15 cellular contexts compared by ENCODE assay signal in genomic region chr1:214027498-214027897, GRCh38. TPM values are rescaled to one million over a fixed set of nuclear protein-coding genes. Genes with fewer than 3 reads are reported as not detected.
DNase-seq lines count a peak whose midpoint lies in the region; ATAC-seq and TF ChIP-seq lines count a peak whose summit lies in the region.
"Had no signal": no experiment of that assay in that cellular context is flagged by ENCODE, and none has a peak within 500 bp of the region (broad histone marks: within the 10 kb centered on the region; RNA-seq: fewer than 3 reads in every experiment).

No MANE protein-coding gene starts in this region.

- peak overlapping the region; percentile 3 for H3K27ac Mint-ChIP-seq in nephron progenitor cell

- H3K36me3 Mint-ChIP-seq in nephron progenitor cell (ENCODE audit: low read depth): peaks cover 42% of the 10 kb centered on the region

- no peaks in the 10 kb centered on the region for H3K9me3 Mint-ChIP-seq in nephron progenitor cell

- H3K27ac ChIP-seq in left ventricle myocardium inferior (replicated peaks) (peak overlapping the region; percentile 95), dorsolateral prefrontal cortex (peak overlapping the region in 44 of 59 donors; percentile 1 to 85 (median 60)), thyroid gland (peak overlapping the region; percentile 30 to 72 (median 47))
- H3K27ac ChIP-seq: PC-9 had no signal

- H3K36me3 ChIP-seq in left ventricle myocardium inferior (no peaks in the 10 kb centered on the region), thyroid gland (no peaks in the 10 kb centered on the region)

- DNase-seq in left ventricle myocardium inferior (no peak), Right ventricle myocardium inferior (ENCODE audit: missing footprints) (no peak), dorsolateral prefrontal cortex (no peak), nephron progenitor cell (no peak), thyroid gland (no peak), cerebellar nuclear complex (lab: John Stamatoyannopoulos, UW) (no peak), germinal center (ENCODE audit: low spot score) (no peak)
- DNase-seq: DMS153, KG1, NCI-H1092, NCI-H2227 treated with DMSO at 0.1 percent for 48 hours, NCI-H526, PC-9 had no signal

- H3K27me3 Mint-ChIP-seq in nephron progenitor cell (ENCODE audit: low read depth, poor library complexity): no peaks in the 10 kb centered on the region

- H3K4me3 ChIP-seq in left ventricle myocardium inferior (no peak overlapping the region), dorsolateral prefrontal cortex (peak overlapping the region in 5 of 59 donors; percentile 7 to 30 (median 14)), thyroid gland (replicated peaks in 1 of 3) (no peak overlapping the region)
- H3K4me3 ChIP-seq: PC-9 had no signal

- no peak overlapping the region for H3K4me3 Mint-ChIP-seq in nephron progenitor cell

- no peaks in the 10 kb centered on the region for H3K9me3 ChIP-seq in left ventricle myocardium inferior (replicated peaks)
- H3K9me3 ChIP-seq in thyroid gland: no peaks in the 10 kb centered on the region

- intact Hi-C loops in left ventricle myocardium inferior (cut with micrococcal nuclease) (no loop called here), Right ventricle myocardium inferior (cut with DNase I) (no loop called here), dorsolateral prefrontal cortex (cut with DNase I) (no loop called here), thyroid gland (cut with DNase I) (no loop called here)

- H3K4me1 ChIP-seq in left ventricle myocardium inferior (peaks cover 65% of the 10 kb centered on the region), thyroid gland (peaks cover 39 to 49% of the 10 kb centered on the region in 2 donors)

- no peak for TF ChIP-seq CTCF in left ventricle myocardium inferior (IDR thresholded peaks at IDR 0.05; ENCODE audit: borderline replicate concordance)
- TF ChIP-seq CTCF in dorsolateral prefrontal cortex (IDR thresholded peaks at IDR 0.05 in 54 of 56, conservative IDR thresholded peaks at IDR 0.05 in 2 of 56; ENCODE audit: low read depth in 1 of 56, partially characterized antibody in 56 of 56): no peak
- no peak for TF ChIP-seq CTCF in nephron progenitor cell (IDR thresholded peaks at IDR 0.05)
- TF ChIP-seq CTCF in thyroid gland (IDR thresholded peaks at IDR 0.05): no peak

- 77 to 81% methylated on average over 5 of the region's 5 CpGs for WGBS in thyroid gland, 2 donors

- TF ChIP-seq POLR2A in thyroid gland (IDR thresholded peaks at IDR 0.05): no peak

- H3K27me3 ChIP-seq in left ventricle myocardium inferior (ENCODE audit: low read depth): no peaks in the 10 kb centered on the region
- peaks cover 0 to 8% (median 0%) of the 10 kb centered on the region in 45 donors for H3K27me3 ChIP-seq in dorsolateral prefrontal cortex
- no peaks in the 10 kb centered on the region for H3K27me3 ChIP-seq in thyroid gland

- no peak for ATAC-seq in Right ventricle myocardium inferior
- no peak for ATAC-seq in HG03039 (IDR thresholded peaks at IDR 0.05; ENCODE audit: unreplicated experiment)
- ATAC-seq: HCT116 had no signal

- peaks cover 57% of the 10 kb centered on the region for H3K4me1 Mint-ChIP-seq in nephron progenitor cell

RNA-seq across cellular contexts. Expression of gene PROX1, which starts 39.7 kb away (rescaled TPM):
- total RNA-seq in left ventricle myocardium inferior: 80.6 TPM
- total RNA-seq in Right ventricle myocardium inferior: 82.9 TPM
- 100 to 1,000 TPM in 1 of 120 experiments, 10 to 100 TPM in 119; 15.7 to 146 (median 33.4) TPM for total RNA-seq in dorsolateral prefrontal cortex
- 10 to 100 TPM; 34.6 to 51.3 (median 38.4) TPM for total RNA-seq in thyroid gland
- total RNA-seq: PC-9 had no signal
